Comparison of ENCODE assay signal across 8 cellular contexts in genomic region chr5:56909294-56910122, GRCh38. TPM values are rescaled to one million over a fixed set of nuclear protein-coding genes. Genes with fewer than 3 reads are reported as not detected.
DNase-seq lines count a peak whose midpoint lies in the region; ATAC-seq, FAIRE-seq and TF ChIP-seq lines count a peak whose summit lies in the region.

Gene SETD9, plus strand, starts transcription at chr5:56909596. Its CDS starts 50 bp downstream, at chr5:56909646.

- H3K9me3 ChIP-seq in adrenal gland (replicated peaks in 1 of 3) (no peaks in the 10 kb centered on the region), heart left ventricle (peaks cover 0 to 9% (median 0%) of the 10 kb centered on the region in 12 donors), transverse colon (no peaks in the 10 kb centered on the region)

- H3K4me1 ChIP-seq in adrenal gland (replicated peaks in 1 of 2): peaks cover 0 to 6% of the 10 kb centered on the region in 2 donors
- H3K4me1 ChIP-seq in heart left ventricle: peaks cover 0 to 16% (median 9%) of the 10 kb centered on the region in 12 donors
- H3K4me1 ChIP-seq in transverse colon: peaks cover 11 to 17% (median 12%) of the 10 kb centered on the region in 4 donors

- H3K4me3 ChIP-seq in adrenal gland (peak within 1 kb of the TSS; percentile 16 to 73 (median 59)), heart left ventricle (peak within 1 kb of the TSS; percentile 51 to 86 (median 68)), transverse colon (peak within 1 kb of the TSS; percentile 65 to 88 (median 73))

- peak; percentile 89 for FAIRE-seq in GM12892 (lab: Jason Lieb, UNC)

- H3K27ac ChIP-seq in adrenal gland: peak within 1 kb of the TSS; percentile 82 to 99 (median 95)
- peak within 1 kb of the TSS; percentile 85 to 99 (median 95) for H3K27ac ChIP-seq in heart left ventricle
- peak within 1 kb of the TSS; percentile 96 to 99 (median 98) for H3K27ac ChIP-seq in transverse colon

- ATAC-seq in HG02840 (IDR thresholded peaks at IDR 0.05; ENCODE audit: low FRiP score, unreplicated experiment): peak; percentile 87
- peak; percentile 95 to 97 (median 97) for ATAC-seq in heart left ventricle

- peak; percentile 88 for DNase-seq in GM12892 (ENCODE audit: insufficient read length)
- DNase-seq in NCI-H1436 (lab: John Stamatoyannopoulos, UW): peak; percentile 94
- DNase-seq in T follicular helper cell (ENCODE audit: low read depth): peak; percentile 72
- DNase-seq in adrenal gland: peak; percentile 98 to 99 (median 99)
- peak; percentile 99 to 100 (median 99) for DNase-seq in heart left ventricle
- DNase-seq in pons (ENCODE audit: low spot score): peak; percentile 96
- peak; percentile 99 for DNase-seq in transverse colon

- TF ChIP-seq CTCF in adrenal gland (IDR thresholded peaks at IDR 0.05): no peak
- TF ChIP-seq CTCF in heart left ventricle (IDR thresholded peaks at IDR 0.05): no peak
- TF ChIP-seq CTCF in transverse colon (IDR thresholded peaks at IDR 0.05): no peak

- 0 to 1% (median 0%) methylated on average over 13 to 81 of the region's 81 CpGs for WGBS in adrenal gland, 4 donors
- WGBS in heart left ventricle, 4 donors: 0% methylated on average over 32 to 81 of the region's 81 CpGs
- WGBS in transverse colon (ENCODE audit: low coverage in 1 of 2), 2 donors: 0% methylated on average over 58 of the region's 81 CpGs; no CpG with 5 or more reads in 1 of the 2 donors

- no peak for TF ChIP-seq EP300 in transverse colon (IDR thresholded peaks at IDR 0.05; ENCODE audit: low read depth)

- in situ Hi-C loops in transverse colon (cut with MboI; ENCODE audit: low pct_ligation_motif_present in 1 of 4, low pct_unique_long_range_greater_than_20kb in 1 of 4, low sequenced_read_pairs in 3 of 4): loop anchor here in 2 of 4 donors (10.0 to 25.0 kb wide), 2 partner anchors 303 to 315 kb away; no protein-coding TSS in a partner anchor

- H3K36me3 ChIP-seq in adrenal gland (replicated peaks in 1 of 2): no peaks in the 10 kb centered on the region
- H3K36me3 ChIP-seq in heart left ventricle: peaks cover 0 to 7% (median 0%) of the 10 kb centered on the region in 9 donors
- no peaks in the 10 kb centered on the region for H3K36me3 ChIP-seq in transverse colon

- intact Hi-C loops in adrenal gland (cut with DNase I): loop anchor here (10.0 kb wide), 2 partner anchors 315 to 365 kb away; no protein-coding TSS in a partner anchor
- intact Hi-C loops in heart left ventricle (cut with DNase I): loop anchor here in 5 of 10 donors (1.0 to 10.0 kb wide), 6 partner anchors 41 to 1555 kb away; partner anchors contain the start of genes MIER3 (in 2 of the 5) and PLK2 (in 1 of the 5)
- intact Hi-C loops in transverse colon (cut with DNase I; ENCODE audit: low total_unique reads): loop anchor here (1.0 to 2.0 kb wide), 2 partner anchors 265 to 307 kb away; partner anchors contain the start of gene GPBP1

- TF ChIP-seq POLR2A in GM12892 (IDR thresholded peaks at IDR 0.05; ENCODE audit: low read depth, low read length): peak; percentile 98
- peak; percentile 10 to 87 for TF ChIP-seq POLR2A in adrenal gland (IDR thresholded peaks at IDR 0.05)
- TF ChIP-seq POLR2A in heart left ventricle (IDR thresholded peaks at IDR 0.05): peak; percentile 28 to 75
- TF ChIP-seq POLR2A in transverse colon (IDR thresholded peaks at IDR 0.05): peak; percentile 89

- no peaks in the 10 kb centered on the region for H3K27me3 ChIP-seq in adrenal gland
- H3K27me3 ChIP-seq in heart left ventricle: no peaks in the 10 kb centered on the region
- H3K27me3 ChIP-seq in transverse colon: no peaks in the 10 kb centered on the region

RNA-seq across cellular contexts. Expression of gene SETD9, which starts in this region (rescaled TPM):
- 6.3 TPM for polyA plus RNA-seq in GM12892 (2012; ENCODE audit: missing spikeins)
- 10 to 100 TPM in 4 of 8 donors, 1 to 10 TPM in 3, not detected in 1; 3.5 to 21.0 (median 10.1) TPM for total RNA-seq in adrenal gland
- polyA plus RNA-seq in adrenal gland: 10 to 100 TPM in 1 of 3 donors, 1 to 10 TPM in 2; 4.2 to 11.6 (median 8.2) TPM
- 10 to 100 TPM in 7 of 9 donors, 1 to 10 TPM in 2; 8.6 to 21.0 (median 14.0) TPM for total RNA-seq in heart left ventricle
- polyA plus RNA-seq in heart left ventricle: 10 to 100 TPM in 1 of 2 donors, 1 to 10 TPM in 1; 6.5 to 12.1 TPM
- 10 to 100 TPM in 2 of 4 donors, not detected in 2; 26.6 to 27.9 TPM for total RNA-seq in transverse colon

Comparison
In these comparisons a context has a peak if more than half of its experiments do, and no peak if none do; other contexts are left out.
1. Peak in every context shown above with its lines: DNase-seq, ATAC-seq, H3K4me3 ChIP-seq and H3K27ac ChIP-seq.